Comparison of ENCODE assay signal across 27 cellular contexts in the genomic region with DNA sequence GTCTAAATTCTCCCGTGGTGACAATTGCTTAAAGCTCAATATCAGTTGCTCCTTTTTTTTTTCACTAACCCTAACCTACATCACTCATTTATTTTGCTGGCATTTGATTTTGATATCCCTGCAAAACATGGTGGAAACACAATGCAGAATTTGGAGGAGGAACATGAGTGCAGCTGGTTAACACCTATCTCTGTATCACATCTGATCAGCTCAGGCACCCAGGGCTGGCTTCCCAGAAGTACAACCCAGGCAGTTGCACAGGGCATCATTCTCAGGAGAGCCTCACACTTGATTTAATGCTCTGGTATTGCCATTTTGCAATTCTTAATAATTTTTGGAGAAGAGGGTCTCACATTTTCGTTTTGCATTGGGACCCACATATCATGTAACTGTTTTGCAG. TPM values are rescaled to one million over a fixed set of nuclear protein-coding genes. Genes with fewer than 3 reads are reported as not detected.
DNase-seq lines count a peak whose midpoint lies in the region; ATAC-seq and TF ChIP-seq lines count a peak whose summit lies in the region.
"Had no signal": no experiment of that assay in that cellular context is flagged by ENCODE, and none has a peak within 500 bp of the region (broad histone marks: within the 10 kb centered on the region; RNA-seq: fewer than 3 reads in every experiment).

No MANE protein-coding gene starts in this region.

- ATAC-seq in activated CD8-positive, alpha-beta memory T cell treated with anti-CD3 and anti-CD28 coated beads, Interleukin-2, amount 10 ng/mL, durations not matched to agents 7 days and 5 days, result peak; percentile 26
- no peak for ATAC-seq in memory B cell (ENCODE audit: low read depth)
- ATAC-seq in left lung, result no peak
- ATAC-seq: HCT116, left cardiac atrium, SK-N-SH treated with all-trans-retinoic acid at 6 μM for 48 hours had no signal

- CTCF ChIA-PET in activated CD8-positive, alpha-beta memory T cell treated with anti-CD3 and anti-CD28 coated beads, Interleukin-2, amount 10 ng/mL, durations not matched to agents 7 days and 5 days (lab: Charles Lee), result interaction anchor here (0.9 to 3.0 kb wide), 8 partner anchors 9 to 53 kb away, joined by 3 to 10 read pairs (median 6); no protein-coding TSS in a partner anchor
- CTCF ChIA-PET in Calu3 (lab: Charles Lee), result interaction anchor here (0.7 kb wide), 1 partner anchor 11 kb away, joined by 3 read pairs; no protein-coding TSS in a partner anchor

- peak overlapping the region; percentile 81 for H3K9ac ChIP-seq in OCI-LY3 (ENCODE audit: low read length)

- no peak for TF ChIP-seq CTCF in CD14-positive monocyte (IDR thresholded peaks at IDR 0.05)
- TF ChIP-seq CTCF in OCI-LY3 (IDR thresholded peaks at IDR 0.05; ENCODE audit: low read depth, low read length), result no peak
- no peak for TF ChIP-seq CTCF in Calu3 (IDR thresholded peaks at IDR 0.05; ENCODE audit: unreplicated experiment)
- no peak for TF ChIP-seq CTCF in left lung (IDR thresholded peaks at IDR 0.05)

- peak overlapping the region; percentile 64 for H3K4me3 ChIP-seq in OCI-LY3 (ENCODE audit: low read length)
- H3K4me3 ChIP-seq in left lung, result no peak overlapping the region
- H3K4me3 ChIP-seq: breast epithelium, colonic mucosa, esophagus muscularis mucosa, upper lobe of right lung had no signal

- no peaks in the 10 kb centered on the region for H3K9me3 ChIP-seq in OCI-LY3 (ENCODE audit: insufficient read depth, low read length)
- H3K9me3 ChIP-seq in left lung, result no peaks in the 10 kb centered on the region
- H3K9me3 ChIP-seq: breast epithelium, colonic mucosa, esophagus muscularis mucosa, upper lobe of right lung had no signal

- no peaks in the 10 kb centered on the region for H4K20me1 ChIP-seq in OCI-LY3 (ENCODE audit: insufficient read depth, low read length)

- H3K79me2 ChIP-seq in OCI-LY3 (ENCODE audit: low read length), result no peaks in the 10 kb centered on the region

- peak overlapping the region; percentile 84 for H3K27ac Mint-ChIP-seq in activated CD8-positive, alpha-beta memory T cell treated with anti-CD3 and anti-CD28 coated beads, Interleukin-2, amount 10 ng/mL, durations not matched to agents 7 days and 5 days
- peak overlapping the region in 4 of 7 donors; percentile 23 to 43 (median 36) for H3K27ac Mint-ChIP-seq in CD14-positive monocyte
- H3K27ac Mint-ChIP-seq in memory B cell, result peak overlapping the region; percentile 77
- H3K27ac Mint-ChIP-seq in Calu3 (ENCODE audit: unreplicated experiment), result no peak overlapping the region

- H3K27me3 ChIP-seq in OCI-LY3 (ENCODE audit: low read depth, low read length) (no peaks in the 10 kb centered on the region), left lung (no peaks in the 10 kb centered on the region)
- H3K27me3 ChIP-seq: breast epithelium, colonic mucosa, esophagus muscularis mucosa, upper lobe of right lung had no signal

- H2AFZ ChIP-seq in OCI-LY3 (ENCODE audit: low read depth, low read length), result no peak overlapping the region

- peak; percentile 48 for DNase-seq in activated CD8-positive, alpha-beta memory T cell treated with anti-CD3 and anti-CD28 coated beads, Interleukin-2, amount 10 ng/mL, durations not matched to agents 7 days and 5 days
- DNase-seq in activated CD8-positive, alpha-beta memory T cell treated with anti-CD3 and anti-CD28 coated beads, Interleukin-2, amount 50 U/mL, for 48 hours, result no peak
- no peak for DNase-seq in CD14-positive monocyte (ENCODE audit: low spot score)
- no peak for DNase-seq in memory B cell (ENCODE audit: low spot score in 2 of 2)
- no peak for DNase-seq in NCI-H526 (lab: John Stamatoyannopoulos, UW)
- DNase-seq in Calu3, result no peak
- DNase-seq in left lung, result no peak
- DNase-seq: ACHN; amniotic stem cell; colonic mucosa; foreskin melanocyte; left cardiac atrium; mesenchymal stem cell; NCI-H1048; NCI-H2029 treated with DMSO at 0.1 percent for 48 hours; NCI-H226; NCI-H774; stimulated activated CD8-positive, alpha-beta memory T cell treated with anti-CD3 and anti-CD28 coated beads, Interleukin-4, amount 100 ng/mL, for 48 hours; upper lobe of right lung; WERI-Rb-1 had no signal

- H3K27ac ChIP-seq in OCI-LY3 (ENCODE audit: low read length), result peak overlapping the region; percentile 99
- no peak overlapping the region for H3K27ac ChIP-seq in left lung
- H3K27ac ChIP-seq: breast epithelium, C4-2B, colonic mucosa, esophagus muscularis mucosa, upper lobe of right lung, WERI-Rb-1 had no signal

- no TSS peak for BruUV-seq in Calu3 (replicated peaks; lab: Mats Ljungman, UMichigan)

- H3K4me3 Mint-ChIP-seq in activated CD8-positive, alpha-beta memory T cell treated with anti-CD3 and anti-CD28 coated beads, Interleukin-2, amount 10 ng/mL, durations not matched to agents 7 days and 5 days, result peak overlapping the region; percentile 51
- no peak overlapping the region for H3K4me3 Mint-ChIP-seq in CD14-positive monocyte
- H3K4me3 Mint-ChIP-seq in memory B cell, result peak overlapping the region; percentile 37
- no peak overlapping the region for H3K4me3 Mint-ChIP-seq in Calu3 (ENCODE audit: low read depth, unreplicated experiment)

- peaks cover 5% of the 10 kb centered on the region for H3K9me3 Mint-ChIP-seq in activated CD8-positive, alpha-beta memory T cell treated with anti-CD3 and anti-CD28 coated beads, Interleukin-2, amount 10 ng/mL, durations not matched to agents 7 days and 5 days (ENCODE audit: low read depth)
- no peaks in the 10 kb centered on the region for H3K9me3 Mint-ChIP-seq in CD14-positive monocyte
- H3K9me3 Mint-ChIP-seq in memory B cell, result peaks cover 5% of the 10 kb centered on the region
- no peaks in the 10 kb centered on the region for H3K9me3 Mint-ChIP-seq in Calu3 (ENCODE audit: low read depth, unreplicated experiment)

- H3K4me2 ChIP-seq in OCI-LY3 (ENCODE audit: low read length), result peak overlapping the region; percentile 79

- intact Hi-C loops in CD14-positive monocyte (cut with micrococcal nuclease) (no loop called here), Calu3 (cut with micrococcal nuclease; ENCODE audit: unreplicated experiment) (no loop called here), left lung (cut with DNase I) (no loop called here)

- H3K36me3 ChIP-seq in OCI-LY3 (replicated peaks; ENCODE audit: low read depth, low read length), result no peaks in the 10 kb centered on the region
- H3K36me3 ChIP-seq in left lung, result no peaks in the 10 kb centered on the region
- H3K36me3 ChIP-seq: breast epithelium, colonic mucosa, esophagus muscularis mucosa, upper lobe of right lung, WERI-Rb-1 had no signal

- H3K27me3 Mint-ChIP-seq in activated CD8-positive, alpha-beta memory T cell treated with anti-CD3 and anti-CD28 coated beads, Interleukin-2, amount 10 ng/mL, durations not matched to agents 7 days and 5 days, result no peaks in the 10 kb centered on the region
- H3K27me3 Mint-ChIP-seq in CD14-positive monocyte (ENCODE audit: low read depth in 3 of 3), result peaks cover 2 to 6% (median 3%) of the 10 kb centered on the region in 3 donors
- H3K27me3 Mint-ChIP-seq in memory B cell, result no peaks in the 10 kb centered on the region
- no peaks in the 10 kb centered on the region for H3K27me3 Mint-ChIP-seq in Calu3 (ENCODE audit: unreplicated experiment)

- H3K36me3 Mint-ChIP-seq in activated CD8-positive, alpha-beta memory T cell treated with anti-CD3 and anti-CD28 coated beads, Interleukin-2, amount 10 ng/mL, durations not matched to agents 7 days and 5 days, result peaks cover 19% of the 10 kb centered on the region
- H3K36me3 Mint-ChIP-seq in CD14-positive monocyte (peaks cover 2 to 3% of the 10 kb centered on the region in 2 donors), memory B cell (peaks cover 5% of the 10 kb centered on the region), Calu3 (ENCODE audit: insufficient read depth, unreplicated experiment) (no peaks in the 10 kb centered on the region)

- peaks cover 86% of the 10 kb centered on the region for H3K4me1 Mint-ChIP-seq in activated CD8-positive, alpha-beta memory T cell treated with anti-CD3 and anti-CD28 coated beads, Interleukin-2, amount 10 ng/mL, durations not matched to agents 7 days and 5 days
- H3K4me1 Mint-ChIP-seq in CD14-positive monocyte (peaks cover 51% of the 10 kb centered on the region), memory B cell (peaks cover 60% of the 10 kb centered on the region), Calu3 (ENCODE audit: low read depth, unreplicated experiment) (no peaks in the 10 kb centered on the region)

- peaks cover 80% of the 10 kb centered on the region for H3K4me1 ChIP-seq in OCI-LY3 (ENCODE audit: low read length)
- H3K4me1 ChIP-seq in left lung, result peaks cover 0 to 40% of the 10 kb centered on the region in 2 donors
- H3K4me1 ChIP-seq: breast epithelium, colonic mucosa had no signal

RNA-seq across cellular contexts. Expression of a gene that starts 19.1 kb away (rescaled TPM):
- total RNA-seq in activated CD8-positive, alpha-beta memory T cell treated with anti-CD3 and anti-CD28 coated beads, Interleukin-2, amount 10 ng/mL, durations not matched to agents 7 days and 5 days, result 100 to 1,000 TPM; 219 to 341 TPM
- 1 to 10 TPM; 3.0 to 6.2 TPM for polyA plus RNA-seq in CD14-positive monocyte
- total RNA-seq in Calu3 (2022), result 5.2 and 16.2 TPM in 2 replicates
- 10 to 100 TPM; 17.1 to 20.8 TPM for total RNA-seq in left lung

RNA-seq across cellular contexts. Expression of a gene that starts 57.6 kb away (rescaled TPM):
- total RNA-seq in activated CD8-positive, alpha-beta memory T cell treated with anti-CD3 and anti-CD28 coated beads, Interleukin-2, amount 10 ng/mL, durations not matched to agents 7 days and 5 days, result under 1 TPM in 1 of 2 experiments, not detected in 1; 0.09 TPM
- polyA plus RNA-seq in CD14-positive monocyte, result under 1 TPM; 0.12 to 0.22 TPM
- total RNA-seq in Calu3 (2022), result 0.09 TPM in 1 of 2 replicates, not detected in the other
- under 1 TPM in 1 of 2 donors, not detected in 1; 0.15 TPM for total RNA-seq in left lung
- total RNA-seq: skeletal muscle tissue had no signal

Comparison
In these comparisons a context has a peak if more than half of its experiments do, and no peak if none do; other contexts are left out.
1. H3K4me3 Mint-ChIP-seq: peak in activated CD8-positive, alpha-beta memory T cell treated with anti-CD3 and anti-CD28 coated beads, Interleukin-2, amount 10 ng/mL, durations not matched to agents 7 days and 5 days (single experiment) and memory B cell (single experiment); none in CD14-positive monocyte (0 of 2) and Calu3 (single experiment).
2. RNA of a gene that starts 19.1 kb away (total RNA-seq): 219 to 341 TPM in activated CD8-positive, alpha-beta memory T cell treated with anti-CD3 and anti-CD28 coated beads, Interleukin-2, amount 10 ng/mL, durations not matched to agents 7 days and 5 days; 17.1 to 20.8 TPM in left lung and 5.2 to 16.2 TPM in Calu3; every median in the first group is over 10 times any median in the second.